25 cellular contexts compared by ENCODE assay signal in the genomic region with DNA sequence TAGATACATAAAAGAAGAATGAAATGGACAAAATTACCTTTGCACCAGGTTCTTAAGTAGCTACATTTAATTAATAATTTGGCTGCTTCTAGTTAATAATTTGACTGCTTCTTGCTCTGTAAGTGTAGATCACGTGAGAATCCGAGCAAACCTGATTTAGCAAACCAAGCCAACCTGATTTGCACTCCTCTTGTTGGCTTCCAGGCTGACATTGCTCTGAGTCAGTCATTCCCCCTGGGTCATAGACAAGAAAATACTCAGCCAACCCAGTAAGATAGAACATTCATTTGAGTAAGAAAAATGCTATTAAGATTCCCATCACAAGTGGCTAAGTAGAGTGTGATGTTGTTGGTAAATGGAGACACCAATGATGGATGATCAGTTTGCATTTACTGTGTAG.
"Had no signal": no experiment of that assay in that cellular context is flagged by ENCODE, and none has a peak within 500 bp of the region (broad histone marks: within the 10 kb centered on the region; RNA-seq: fewer than 3 reads in every experiment).

No MANE protein-coding gene starts in this region.

- FAIRE-seq: colon, frontal cortex, kidney had no signal

- DNase-seq: dorsolateral prefrontal cortex; effector CD4-positive, alpha-beta T cell; hypothalamus; kidney; left cardiac atrium; left lung; mesendoderm; midbrain; naive thymus-derived CD8-positive, alpha-beta T cell; nephron progenitor cell; nucleus accumbens; stimulated activated CD4-positive, alpha-beta T cell treated with anti-CD3 and anti-CD28 coated beads, Interleukin-12 subunit alpha, Interleukin-12 subunit beta, amount 100 ng/mL, for 4 hours; stimulated activated CD4-positive, alpha-beta T cell treated with anti-CD3 and anti-CD28 coated beads, Interleukin-1b, Interleukin-23, amount 100 ng/mL, for 48 hours; stimulated activated CD4-positive, alpha-beta T cell treated with anti-CD3 and anti-CD28 coated beads, Interleukin-4, amount 100 ng/mL, for 24 hours; stimulated activated naive CD8-positive, alpha-beta T cell treated with anti-CD3 and anti-CD28 coated beads, Interleukin-15, Interleukin-2, amounts not matched to agents 100 U/mL and 50 U/mL, for 24 hours; transverse colon had no signal

- H3K4me3 ChIP-seq: dorsolateral prefrontal cortex, esophagus muscularis mucosa, left lung, prostate gland, right atrium auricular region, smooth muscle cell, thoracic aorta, transverse colon, vagina had no signal

- H3K4me2 ChIP-seq: smooth muscle cell had no signal

- H3K27me3 ChIP-seq: dorsolateral prefrontal cortex, esophagus muscularis mucosa, left lung, right atrium auricular region, transverse colon, vagina had no signal

- H3K36me3 ChIP-seq: esophagus muscularis mucosa, left lung, prostate gland, right atrium auricular region, thoracic aorta, transverse colon, vagina had no signal

- H3K9me3 ChIP-seq: esophagus muscularis mucosa, left lung, prostate gland, right atrium auricular region, thoracic aorta, transverse colon, vagina had no signal

- H3K4me1 ChIP-seq: esophagus muscularis mucosa, left lung, prostate gland, right atrium auricular region, vagina had no signal

- H3K27ac ChIP-seq: dorsolateral prefrontal cortex, epithelial cell of prostate, esophagus muscularis mucosa, left lung, prostate gland, right atrium auricular region, thoracic aorta, transverse colon, vagina had no signal
